ENCODE assay signal across 8 cellular contexts in genomic region chr7:39950473-39951155, GRCh38. TPM values are rescaled to one million over a fixed set of nuclear protein-coding genes. Genes with fewer than 3 reads are reported as not detected.
DNase-seq lines count a peak whose midpoint lies in the region; ATAC-seq lines count a peak whose summit lies in the region.

No MANE protein-coding gene starts in this region.

- H3K4me1 ChIP-seq in esophagus (ENCODE audit: control insufficient read depth in 2 of 2, insufficient read depth in 2 of 2, low read length in 1 of 2) (no peaks in the 10 kb centered on the region), muscle layer of duodenum (ENCODE audit: control insufficient read depth in 1 of 2, insufficient read depth in 2 of 2, low read length in 2 of 2) (peaks cover 12 to 24% of the 10 kb centered on the region in 2 donors)

- 0 to 1% methylated on average over 68 to 84 of the region's 84 CpGs for WGBS in esophagus, 2 donors

- peak overlapping the region; percentile 100 for H3K4me3 Mint-ChIP-seq in activated T-cell treated with anti-CD3 and anti-CD28 coated beads, Interleukin-2, amount 50 U/mL, for 24 hours
- peak overlapping the region; percentile 98 to 100 for H3K4me3 Mint-ChIP-seq in stimulated activated naive B cell treated with anti-CD40 and anti-IgM and Interleukin-4, amounts not matched to agents 10 μg/mL and 1 μg/mL and 100 μg/mL, for 72 hours

- H3K9me3 ChIP-seq in esophagus (ENCODE audit: control insufficient read depth in 2 of 2, insufficient read depth in 1 of 2, low read depth in 1 of 2, low read length in 1 of 2) (no peaks in the 10 kb centered on the region), muscle layer of duodenum (ENCODE audit: control insufficient read depth in 1 of 2, low read length in 2 of 2) (no peaks in the 10 kb centered on the region)

- H3K4me1 Mint-ChIP-seq in activated T-cell treated with anti-CD3 and anti-CD28 coated beads, Interleukin-2, amount 50 U/mL, for 24 hours (ENCODE audit: low read depth) = peaks cover 45% of the 10 kb centered on the region
- H3K4me1 Mint-ChIP-seq in stimulated activated naive B cell treated with anti-CD40 and anti-IgM and Interleukin-4, amounts not matched to agents 10 μg/mL and 1 μg/mL and 100 μg/mL, for 72 hours = peaks cover 16 to 37% of the 10 kb centered on the region in 2 donors

- H3K36me3 ChIP-seq in esophagus (ENCODE audit: control insufficient read depth in 2 of 2, insufficient read depth in 2 of 2, low read length in 1 of 2) (no peaks in the 10 kb centered on the region), muscle layer of duodenum (ENCODE audit: control insufficient read depth in 1 of 2, insufficient read depth in 2 of 2, low read length in 2 of 2) (peaks cover 0 to 8% of the 10 kb centered on the region in 2 donors)

- DNase-seq in NCI-H2227 (lab: John Stamatoyannopoulos, UW; ENCODE audit: unreplicated experiment) (peak; percentile 67), NCI-H2227 treated with DMSO at 0.1 percent for 48 hours (lab: John Stamatoyannopoulos, UW) (no peak), NCI-H226 (peak; percentile 52)
- DNase-seq in activated T-cell treated with anti-CD3 and anti-CD28 coated beads, Interleukin-2, amount 50 U/mL, for 24 hours = peak; percentile 72
- DNase-seq in stimulated activated naive B cell treated with anti-CD40 and anti-IgM and Interleukin-4, amounts not matched to agents 10 μg/mL and 1 μg/mL and 100 μg/mL, for 72 hours = peak; percentile 41

- no peaks in the 10 kb centered on the region for H3K9me3 Mint-ChIP-seq in activated T-cell treated with anti-CD3 and anti-CD28 coated beads, Interleukin-2, amount 50 U/mL, for 24 hours
- no peaks in the 10 kb centered on the region for H3K9me3 Mint-ChIP-seq in stimulated activated naive B cell treated with anti-CD40 and anti-IgM and Interleukin-4, amounts not matched to agents 10 μg/mL and 1 μg/mL and 100 μg/mL, for 72 hours

- H3K27ac Mint-ChIP-seq in activated T-cell treated with anti-CD3 and anti-CD28 coated beads, Interleukin-2, amount 50 U/mL, for 24 hours = peak overlapping the region; percentile 100
- peak overlapping the region; percentile 100 for H3K27ac Mint-ChIP-seq in stimulated activated naive B cell treated with anti-CD40 and anti-IgM and Interleukin-4, amounts not matched to agents 10 μg/mL and 1 μg/mL and 100 μg/mL, for 72 hours

- H3K36me3 Mint-ChIP-seq in activated T-cell treated with anti-CD3 and anti-CD28 coated beads, Interleukin-2, amount 50 U/mL, for 24 hours (ENCODE audit: low read depth) = peaks cover 40% of the 10 kb centered on the region
- H3K36me3 Mint-ChIP-seq in stimulated activated naive B cell treated with anti-CD40 and anti-IgM and Interleukin-4, amounts not matched to agents 10 μg/mL and 1 μg/mL and 100 μg/mL, for 72 hours = peaks cover 12 to 19% of the 10 kb centered on the region in 2 donors

- no peaks in the 10 kb centered on the region for H3K27me3 Mint-ChIP-seq in activated T-cell treated with anti-CD3 and anti-CD28 coated beads, Interleukin-2, amount 50 U/mL, for 24 hours
- H3K27me3 Mint-ChIP-seq in stimulated activated naive B cell treated with anti-CD40 and anti-IgM and Interleukin-4, amounts not matched to agents 10 μg/mL and 1 μg/mL and 100 μg/mL, for 72 hours = no peaks in the 10 kb centered on the region

- ATAC-seq in stimulated activated naive B cell treated with anti-CD40 and anti-IgM and Interleukin-4, amounts not matched to agents 10 μg/mL and 1 μg/mL and 100 μg/mL, for 72 hours (replicated peaks) = no peak
- ATAC-seq in HG02870 (IDR thresholded peaks at IDR 0.05; ENCODE audit: unreplicated experiment) = no peak

- peak overlapping the region; percentile 82 to 98 for H3K4me3 ChIP-seq in esophagus (ENCODE audit: low read depth in 1 of 2, low read length in 2 of 2)
- peak overlapping the region; percentile 70 to 90 for H3K4me3 ChIP-seq in muscle layer of duodenum (ENCODE audit: low read depth in 1 of 2, low read length in 2 of 2)

- H3K27ac ChIP-seq in esophagus (ENCODE audit: low read depth in 2 of 2, low read length in 1 of 2) (peak overlapping the region; percentile 100), muscle layer of duodenum (ENCODE audit: low read length) (peak overlapping the region; percentile 92)

- H3K27me3 ChIP-seq in esophagus (ENCODE audit: control insufficient read depth in 1 of 2, insufficient read depth in 2 of 2, low read length in 2 of 2) (no peaks in the 10 kb centered on the region), muscle layer of duodenum (ENCODE audit: low read depth, low read length) (no peaks in the 10 kb centered on the region)

RNA-seq across cellular contexts. Expression of gene CDK13, which starts 0.6 kb away (rescaled TPM):
- polyA plus RNA-seq in esophagus = 10 to 100 TPM; 17.1 to 23.4 TPM
